11 cellular contexts compared by ENCODE assay signal in the genomic region with DNA sequence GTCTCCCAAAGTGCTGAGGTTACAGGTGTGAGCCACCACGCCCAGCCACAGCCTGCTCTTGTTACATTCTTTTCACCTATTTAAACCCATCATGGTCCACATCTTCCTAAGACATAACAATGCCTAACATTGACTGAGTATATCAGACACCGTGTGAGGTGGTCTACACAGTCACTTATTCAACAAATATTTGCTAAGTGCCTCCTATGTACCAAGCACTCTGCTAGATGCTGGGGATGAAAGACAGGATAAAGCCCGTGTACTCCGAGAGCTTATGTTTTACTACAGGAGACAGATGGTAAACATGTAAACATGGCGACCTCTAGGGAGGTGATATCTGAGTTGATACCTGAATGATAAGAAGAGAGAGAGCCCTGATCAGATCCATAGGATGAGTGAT. TPM values are rescaled to one million over a fixed set of nuclear protein-coding genes. Genes with fewer than 3 reads are reported as not detected.
DNase-seq lines count a peak whose midpoint lies in the region; ATAC-seq and TF ChIP-seq lines count a peak whose summit lies in the region.
"Had no signal": no experiment of that assay in that cellular context is flagged by ENCODE, and none has a peak within 500 bp of the region (broad histone marks: within the 10 kb centered on the region; RNA-seq: fewer than 3 reads in every experiment).

No MANE protein-coding gene starts in this region.

- H3K9me3 Mint-ChIP-seq in CD4-positive, alpha-beta T cell = no peaks in the 10 kb centered on the region
- no peaks in the 10 kb centered on the region for H3K9me3 Mint-ChIP-seq in brain

- H3K4me1 ChIP-seq in KMS-11 (ENCODE audit: low read depth, poor library complexity, severe bottlenecking) (peaks cover 100% of the 10 kb centered on the region), psoas muscle (peaks cover 93% of the 10 kb centered on the region), mesendoderm (ENCODE audit: control insufficient read depth, low read depth, low read length) (peaks cover 17% of the 10 kb centered on the region), BE2C (no peaks in the 10 kb centered on the region)

- H4K5ac ChIP-seq in mesendoderm (ENCODE audit: low read length) = no peak overlapping the region

- no peaks in the 10 kb centered on the region for H3K27me3 Mint-ChIP-seq in CD4-positive, alpha-beta T cell
- H3K27me3 Mint-ChIP-seq in brain = no peaks in the 10 kb centered on the region

- no peaks in the 10 kb centered on the region for H3K9me3 ChIP-seq in CD4-positive, alpha-beta T cell (ENCODE audit: control insufficient read depth, low read length)
- H3K9me3 ChIP-seq in psoas muscle = no peaks in the 10 kb centered on the region
- H3K9me3 ChIP-seq in BE2C = no peaks in the 10 kb centered on the region

- H2BK5ac ChIP-seq in mesendoderm (ENCODE audit: low read length) = no peak overlapping the region

- WGBS in psoas muscle, 3 donors = 80 to 85% (median 81%) methylated on average over 5 of the region's 5 CpGs
- WGBS in mesendoderm (ENCODE audit: extremely low coverage, insufficient coverage, low lambda C conversion rate) = no CpG with 5 or more reads among the region's 5 CpGs

- no peaks in the 10 kb centered on the region for H4K20me1 ChIP-seq in KMS-11 (ENCODE audit: insufficient read depth)

- H3K36me3 ChIP-seq in KMS-11 (ENCODE audit: insufficient read depth) (peaks cover 3% of the 10 kb centered on the region; the same call in 1 of the 2 replicates), psoas muscle (ENCODE audit: insufficient read depth in 1 of 2, low read depth in 1 of 2) (peaks cover 28 to 41% of the 10 kb centered on the region in 2 donors), mesendoderm (ENCODE audit: control insufficient read depth, insufficient read depth, low read length) (no peaks in the 10 kb centered on the region), BE2C (peaks cover 30% of the 10 kb centered on the region)

- H3K4me3 Mint-ChIP-seq in CD4-positive, alpha-beta T cell = no peak overlapping the region
- H3K4me3 Mint-ChIP-seq in brain = peak overlapping the region in 1 of 5 experiments; percentile 15

- H3K9ac ChIP-seq in KMS-11 (no peak overlapping the region), mesendoderm (ENCODE audit: low read length) (no peak overlapping the region)

- H3K27me3 ChIP-seq in CD4-positive, alpha-beta T cell (ENCODE audit: control insufficient read depth, insufficient read depth, low read length) = no peaks in the 10 kb centered on the region
- H3K27me3 ChIP-seq in KMS-11 (ENCODE audit: insufficient read depth, low read depth) (no peaks in the 10 kb centered on the region), psoas muscle (ENCODE audit: insufficient read depth in 3 of 3, low read length in 2 of 3) (no peaks in the 10 kb centered on the region), mesendoderm (ENCODE audit: insufficient read depth, low read length, poor library complexity) (no peaks in the 10 kb centered on the region), BE2C (no peaks in the 10 kb centered on the region)

- CTCF ChIA-PET in CD4-positive, alpha-beta T cell (lab: Charles Lee) = interaction anchor here (1.0 kb wide), 1 partner anchor 14 kb away, joined by 3 read pairs; no protein-coding TSS in a partner anchor

- no peak overlapping the region for H2BK120ac ChIP-seq in mesendoderm (ENCODE audit: low read depth, low read length)

- H3K27ac Mint-ChIP-seq in CD4-positive, alpha-beta T cell = peak overlapping the region; percentile 72
- H3K27ac Mint-ChIP-seq in brain = peak overlapping the region in 3 of 5 experiments; percentile 18 to 92 (median 47)

- peaks cover 85% of the 10 kb centered on the region for H3K36me3 Mint-ChIP-seq in CD4-positive, alpha-beta T cell (ENCODE audit: low read depth)
- peaks cover 65% of the 10 kb centered on the region for H3K36me3 Mint-ChIP-seq in brain

- no peak overlapping the region for H2BK15ac ChIP-seq in mesendoderm (replicated peaks; ENCODE audit: low read depth)

- DNase-seq in CD4-positive, alpha-beta T cell = no peak
- DNase-seq in psoas muscle (no peak), mesendoderm (no peak), ecto neural progenitor cell (ENCODE audit: low spot score) (no peak), BE2C (no peak)
- DNase-seq: central memory CD4-positive, alpha-beta T cell; KG1; NCI-H2227 treated with DMSO at 0.1 percent for 48 hours had no signal

- no peak overlapping the region for H3K4me3 ChIP-seq in KMS-11 (IDR thresholded peaks at IDR 0.05; ENCODE audit: insufficient read depth, low read depth, low read length)
- H3K4me3 ChIP-seq in psoas muscle = peak overlapping the region; percentile 53
- H3K4me3 ChIP-seq in mesendoderm (ENCODE audit: low read length) = no peak overlapping the region
- H3K4me3 ChIP-seq in BE2C (ENCODE audit: low read depth, low read length) = no peak overlapping the region

- H3K79me2 ChIP-seq in KMS-11 (ENCODE audit: insufficient read depth, low read depth) (peaks cover 65% of the 10 kb centered on the region), mesendoderm (ENCODE audit: control insufficient read depth, insufficient read depth, low read length) (peaks cover 9% of the 10 kb centered on the region)

- TF ChIP-seq CTCF in CD4-positive, alpha-beta T cell (IDR thresholded peaks at IDR 0.05) = no peak
- TF ChIP-seq CTCF in KMS-11 (conservative IDR thresholded peaks at IDR 0.05; ENCODE audit: low read depth, low read length) (no peak), brain (conservative IDR thresholded peaks at IDR 0.05) (no peak), psoas muscle (IDR thresholded peaks at IDR 0.05) (no peak), BE2C (IDR thresholded peaks at IDR 0.05; ENCODE audit: low read depth, low read length) (no peak)

- no peak overlapping the region for H3K23ac ChIP-seq in mesendoderm (ENCODE audit: low read length)

- no peak for ATAC-seq in CD4-positive, alpha-beta T cell (ENCODE audit: poor library complexity)
- ATAC-seq in psoas muscle = no peak
- ATAC-seq: left lobe of liver had no signal

- H4K8ac ChIP-seq in mesendoderm (ENCODE audit: low read depth, low read length) = no peak overlapping the region

- peaks cover 2% of the 10 kb centered on the region for H3K79me1 ChIP-seq in mesendoderm (ENCODE audit: low read length)

- POLR2A ChIA-PET in CD4-positive, alpha-beta T cell (lab: Charles Lee) = interaction anchor here (1.5 to 2.1 kb wide), 2 partner anchors 8 to 13 kb away, joined by 4 to 10 read pairs; a partner anchor contains a TSS

- no peak overlapping the region for H2AK5ac ChIP-seq in mesendoderm (ENCODE audit: low read length)

- H3K18ac ChIP-seq in mesendoderm (ENCODE audit: low read length) = no peak overlapping the region

- no peak overlapping the region for H3K27ac ChIP-seq in CD4-positive, alpha-beta T cell (ENCODE audit: low read depth, low read length)
- H3K27ac ChIP-seq in KMS-11 (peak overlapping the region; percentile 86; the same call in 1 of the 2 replicates), psoas muscle (peak overlapping the region; percentile 85), mesendoderm (ENCODE audit: low read depth, low read length) (no peak overlapping the region)

- H3K4me2 ChIP-seq in KMS-11 (peak overlapping the region; percentile 64; the same call in 1 of the 2 replicates), mesendoderm (ENCODE audit: low read length) (no peak overlapping the region)

- H3K4ac ChIP-seq in mesendoderm (ENCODE audit: low read depth, low read length) = no peak overlapping the region

- H3K4me1 Mint-ChIP-seq in CD4-positive, alpha-beta T cell (ENCODE audit: low read depth) = peaks cover 78% of the 10 kb centered on the region
- H3K4me1 Mint-ChIP-seq in brain = peaks cover 78% of the 10 kb centered on the region

- H3K56ac ChIP-seq in mesendoderm (ENCODE audit: low read length) = no peak overlapping the region

- no peak overlapping the region for H2AFZ ChIP-seq in KMS-11 (ENCODE audit: low read depth)

- intact Hi-C loops in CD4-positive, alpha-beta T cell (cut with DNase I, micrococcal nuclease) = no loop called here
- intact Hi-C loops in psoas muscle (cut with DNase I) = loop anchor here in 1 of 2 donors (2.0 to 10.0 kb wide), 2 partner anchors 13 to 135 kb away; a partner anchor contains a TSS

RNA-seq across cellular contexts. Expression of a gene that starts 12.7 kb away (rescaled TPM):
- 10 to 100 TPM; 11.8 to 11.9 TPM for total RNA-seq in CD4-positive, alpha-beta T cell
- 184 TPM for polyA plus RNA-seq in brain (ENCODE audit: insufficient read depth, low read depth, low replicate concordance)
- 10 to 100 TPM; 34.5 to 95.1 (median 76.3) TPM for total RNA-seq in psoas muscle
- 100 to 1,000 TPM in 1 of 3 donors, 10 to 100 TPM in 2; 42.3 to 204 (median 48.2) TPM for polyA plus RNA-seq in psoas muscle
- 41.9 TPM for polyA plus RNA-seq in mesendoderm (2013, experiment 1 of 2)
- 43.7 TPM for polyA plus RNA-seq in mesendoderm (2013, experiment 2 of 2)
- polyA plus RNA-seq in BE2C (2012; ENCODE audit: insufficient read depth, insufficient read length, low read depth) = 101 TPM

RNA-seq across cellular contexts. Expression of a gene that starts 29.2 kb away (rescaled TPM):
- under 1 TPM; 0.85 to 0.89 TPM for total RNA-seq in CD4-positive, alpha-beta T cell
- polyA plus RNA-seq in brain (ENCODE audit: insufficient read depth, low read depth, low replicate concordance) (150 TPM), psoas muscle (1 to 10 TPM; 2.6 to 8.5 (median 3.4) TPM)
- 1 to 10 TPM in 3 of 4 donors, under 1 TPM in 1; 0.63 to 2.2 (median 1.6) TPM for total RNA-seq in psoas muscle
- polyA plus RNA-seq in mesendoderm (2013, experiment 1 of 2) = 119 TPM
- 120 TPM for polyA plus RNA-seq in mesendoderm (2013, experiment 2 of 2)
- 13.8 TPM for polyA plus RNA-seq in BE2C (2012; ENCODE audit: insufficient read depth, insufficient read length, low read depth)

Comparison
In these comparisons a context has a peak if more than half of its experiments do, and no peak if none do; other contexts are left out.
1. H3K27ac ChIP-seq: peak in KMS-11 (single experiment) and psoas muscle (single experiment); none in CD4-positive, alpha-beta T cell (single experiment) and mesendoderm (single experiment).